Comparison of ENCODE assay signal across 21 cellular contexts in the genomic region with DNA sequence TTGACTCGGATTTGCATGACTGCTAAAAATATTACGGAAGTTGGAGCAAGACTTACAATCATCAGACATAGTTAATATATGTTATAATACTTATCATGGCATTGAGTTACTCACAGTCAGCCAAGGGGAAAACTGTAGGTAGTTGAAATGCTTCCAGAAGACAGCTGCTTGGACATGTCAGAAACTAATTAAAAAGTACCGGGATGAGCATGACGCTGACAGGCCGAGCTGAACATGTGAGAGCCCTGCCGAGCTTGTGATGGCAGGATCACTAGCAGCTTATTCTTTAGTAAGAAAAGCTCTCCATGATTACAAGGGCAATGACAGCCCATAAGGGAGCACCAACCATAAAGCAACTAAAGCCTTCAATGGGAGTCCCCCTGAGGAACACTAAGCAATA.
A peak's percentile ranks its signal among the peaks of the same experiment; 100 is the strongest.
DNase-seq lines count a peak whose midpoint lies in the region; ATAC-seq, FAIRE-seq and TF ChIP-seq lines count a peak whose summit lies in the region.
"Had no signal": no experiment of that assay in that cellular context is flagged by ENCODE, and none has a peak within 500 bp of the region (broad histone marks: within the 10 kb centered on the region; RNA-seq: fewer than 3 reads in every experiment).

No MANE protein-coding gene starts in this region.

- H3K4me3 Mint-ChIP-seq in CD4-positive, alpha-beta T cell = no peak overlapping the region
- H3K4me3 Mint-ChIP-seq: B cell; CD8-positive, alpha-beta memory T cell had no signal

- H4K20me1 ChIP-seq in keratinocyte (ENCODE audit: control insufficient read depth, extremely low read depth, insufficient read depth, low read length) = no peaks in the 10 kb centered on the region

- H3K27ac ChIP-seq in WERI-Rb-1 (no peak overlapping the region), keratinocyte (ENCODE audit: control insufficient read depth, insufficient read depth, low read length) (peak overlapping the region; percentile 47)
- no peak overlapping the region for H3K27ac ChIP-seq in CD4-positive, alpha-beta T cell (ENCODE audit: low read depth, low read length)
- H3K27ac ChIP-seq: C4-2B had no signal

- dilution Hi-C loops in keratinocyte (cut with MboI; ENCODE audit: extremely low pct_ligation_motif_present, low sequenced_read_pairs) = no loop called here

- no peak overlapping the region for H3K9ac ChIP-seq in keratinocyte (ENCODE audit: control insufficient read depth, extremely low read depth, insufficient read depth, low read length)

- peak overlapping the region; percentile 65 for H3K4me2 ChIP-seq in keratinocyte (ENCODE audit: control insufficient read depth, extremely low read depth, insufficient read depth, low read depth, low read length)

- H3K4me1 ChIP-seq in keratinocyte (ENCODE audit: control insufficient read depth, extremely low read depth, insufficient read depth, low read length) = peaks cover 12% of the 10 kb centered on the region

- peak overlapping the region; percentile 42 for H2AFZ ChIP-seq in keratinocyte (ENCODE audit: control insufficient read depth, low read length)

- H3K9me3 ChIP-seq in WERI-Rb-1 (ENCODE audit: severe bottlenecking) (no peaks in the 10 kb centered on the region), keratinocyte (ENCODE audit: control insufficient read depth, low read depth, low read length) (no peaks in the 10 kb centered on the region)
- no peaks in the 10 kb centered on the region for H3K9me3 ChIP-seq in CD4-positive, alpha-beta T cell (ENCODE audit: control insufficient read depth, low read length)

- POLR2A ChIA-PET in CD4-positive, alpha-beta T cell (lab: Charles Lee) = no interaction called here

- peaks cover 16% of the 10 kb centered on the region for H3K9me3 Mint-ChIP-seq in CD4-positive, alpha-beta T cell

- no peaks in the 10 kb centered on the region for H3K36me3 Mint-ChIP-seq in CD4-positive, alpha-beta T cell (ENCODE audit: low read depth)
- H3K36me3 Mint-ChIP-seq: CD8-positive, alpha-beta memory T cell had no signal

- DNase-seq in NCI-H524 (lab: John Stamatoyannopoulos, UW) (peak; percentile 34 to 52), NCI-H82 (lab: John Stamatoyannopoulos, UW) (peak; percentile 77), WERI-Rb-1 (peak; percentile 64), keratinocyte (ENCODE audit: low read depth, low spot score) (peak; percentile 36)
- DNase-seq in CD4-positive, alpha-beta T cell = no peak
- DNase-seq in activated effector memory CD4-positive, alpha-beta T cell treated with anti-CD3 and anti-CD28 coated beads, Interleukin-2, amount 50 U/mL, for 16 hours = no peak
- DNase-seq: CD8-positive, alpha-beta memory T cell; DMS 273 treated with DMSO at 0.1 percent for 48 hours; DMS79; GDM1; NCI-H1092; NCI-H146; NCI-H2107; NCI-H510A; NCI-H774; SIG-M5 had no signal

- H3K4me1 Mint-ChIP-seq in CD4-positive, alpha-beta T cell (ENCODE audit: low read depth) = no peaks in the 10 kb centered on the region
- H3K4me1 Mint-ChIP-seq: B cell; CD8-positive, alpha-beta memory T cell had no signal

- H3K36me3 ChIP-seq in WERI-Rb-1 (no peaks in the 10 kb centered on the region), keratinocyte (ENCODE audit: control insufficient read depth in 2 of 2, extremely low read depth in 1 of 2, insufficient read depth in 2 of 2, low read length in 2 of 2) (no peaks in the 10 kb centered on the region)

- peak; percentile 67 for FAIRE-seq in keratinocyte (lab: Jason Lieb, UNC)
- FAIRE-seq: GM12891 had no signal

- intact Hi-C loops in CD4-positive, alpha-beta T cell (cut with DNase I, micrococcal nuclease) = no loop called here

- TF ChIP-seq CTCF in WERI-Rb-1 (IDR thresholded peaks at IDR 0.05; ENCODE audit: low read depth, low read length) (no peak), keratinocyte (optimal IDR thresholded peaks at IDR 0.05 in 1 of 3, IDR thresholded peaks at IDR 0.05 in 1 of 3, conservative IDR thresholded peaks at IDR 0.05 in 1 of 3; ENCODE audit: extremely low read depth in 1 of 3, insufficient read depth in 2 of 3, low read length in 3 of 3) (no peak)
- no peak for TF ChIP-seq CTCF in CD4-positive, alpha-beta T cell (IDR thresholded peaks at IDR 0.05)

- ATAC-seq in CD4-positive, alpha-beta T cell (ENCODE audit: poor library complexity) = no peak
- ATAC-seq in HG02870 (IDR thresholded peaks at IDR 0.05; ENCODE audit: unreplicated experiment) = no peak
- ATAC-seq: HCT116 had no signal

- H3K27me3 Mint-ChIP-seq in CD4-positive, alpha-beta T cell = no peaks in the 10 kb centered on the region
- H3K27me3 Mint-ChIP-seq: B cell; CD8-positive, alpha-beta memory T cell had no signal

- no peaks in the 10 kb centered on the region for H3K9me1 ChIP-seq in keratinocyte (ENCODE audit: control insufficient read depth, extremely low read depth, insufficient read depth, low read length)

- H3K4me3 ChIP-seq in WERI-Rb-1 (ENCODE audit: low read depth, low read length) = no peak overlapping the region
- H3K4me3 ChIP-seq in keratinocyte (ENCODE audit: control insufficient read depth in 2 of 3, extremely low read depth in 1 of 3, insufficient read depth in 2 of 3, low read depth in 1 of 3, low read length in 3 of 3) = peak overlapping the region in 1 of 3 experiments; percentile 41

- H3K27me3 ChIP-seq in WERI-Rb-1 (ENCODE audit: insufficient read depth, low read depth, severe bottlenecking) (no peaks in the 10 kb centered on the region), keratinocyte (ENCODE audit: control insufficient read depth, extremely low read depth, insufficient read depth, low read length) (no peaks in the 10 kb centered on the region)
- no peaks in the 10 kb centered on the region for H3K27me3 ChIP-seq in CD4-positive, alpha-beta T cell (ENCODE audit: control insufficient read depth, insufficient read depth, low read length)

- CTCF ChIA-PET in CD4-positive, alpha-beta T cell (lab: Charles Lee) = no interaction called here

- H3K27ac Mint-ChIP-seq in CD4-positive, alpha-beta T cell = no peak overlapping the region
- H3K27ac Mint-ChIP-seq: B cell; CD8-positive, alpha-beta memory T cell had no signal

- H3K79me2 ChIP-seq in keratinocyte (ENCODE audit: control insufficient read depth, insufficient read depth, low read length) = no peaks in the 10 kb centered on the region

Comparison
In these comparisons a context has a peak if more than half of its experiments do, and no peak if none do; other contexts are left out.
1. DNase-seq: peak in NCI-H524 (2 of 2), NCI-H82 (single experiment), WERI-Rb-1 (single experiment) and keratinocyte (single experiment); none in CD4-positive, alpha-beta T cell (0 of 10) and activated effector memory CD4-positive, alpha-beta T cell treated with anti-CD3 and anti-CD28 coated beads, Interleukin-2, amount 50 U/mL, for 16 hours (single experiment).